Comparison of ENCODE assay signal across 8 cellular contexts in genomic region chr14:31207287-31207745, GRCh38. TPM values are rescaled to one million over a fixed set of nuclear protein-coding genes. Genes with fewer than 3 reads are reported as not detected.
DNase-seq lines count a peak whose midpoint lies in the region; ATAC-seq, FAIRE-seq and TF ChIP-seq lines count a peak whose summit lies in the region.

No MANE protein-coding gene starts in this region.

- no peaks in the 10 kb centered on the region for H3K27me3 ChIP-seq in liver (ENCODE audit: control insufficient read depth in 4 of 4, insufficient read depth in 4 of 4, low read length in 3 of 4)
- H3K27me3 ChIP-seq in tibial artery = no peaks in the 10 kb centered on the region

- DNase-seq in Calu3 = no peak
- peak; percentile 49 for DNase-seq in LNCaP clone FGC (ENCODE audit: low read depth)
- DNase-seq in brain pericyte (ENCODE audit: low read depth, low spot score) = peak; percentile 33
- peak in 1 of 2 donors; percentile 88 for DNase-seq in tibial artery
- no peak for DNase-seq in SHP77 treated with DMSO at 0.1 percent for 48 hours (lab: John Stamatoyannopoulos, UW)
- no peak for DNase-seq in GM12892 (ENCODE audit: insufficient read length)

- peak overlapping the region; percentile 96 for H3K27ac Mint-ChIP-seq in Calu3 (ENCODE audit: unreplicated experiment)

- peak overlapping the region; percentile 81 for H3K4me3 Mint-ChIP-seq in Calu3 (ENCODE audit: low read depth, unreplicated experiment)

- H3K9me3 ChIP-seq in liver (ENCODE audit: control insufficient read depth in 4 of 4, low read length in 3 of 4) = no peaks in the 10 kb centered on the region
- no peaks in the 10 kb centered on the region for H3K9me3 ChIP-seq in tibial artery

- CTCF ChIA-PET in Calu3 (lab: Charles Lee) = interaction anchor here (0.6 to 2.2 kb wide), 7 partner anchors 13 to 223 kb away, joined by 3 to 10 read pairs (median 3); no protein-coding TSS in a partner anchor

- BruUV-seq in Calu3 (replicated peaks; lab: Mats Ljungman, UMichigan) = TSS peak; percentile 5

- H3K27me3 Mint-ChIP-seq in Calu3 (ENCODE audit: unreplicated experiment) = no peaks in the 10 kb centered on the region

- H3K9me3 Mint-ChIP-seq in Calu3 (ENCODE audit: low read depth, unreplicated experiment) = no peaks in the 10 kb centered on the region

- TF ChIP-seq CTCF in Calu3 (IDR thresholded peaks at IDR 0.05; ENCODE audit: unreplicated experiment) (no peak), LNCaP clone FGC (IDR thresholded peaks at IDR 0.05; ENCODE audit: control insufficient read depth, extremely low read depth, insufficient read depth) (no peak), liver (IDR thresholded peaks at IDR 0.05; ENCODE audit: low read depth, low read length, missing input control) (no peak), tibial artery (IDR thresholded peaks at IDR 0.05) (no peak)

- no peak for TF ChIP-seq POLR2A in GM12892 (IDR thresholded peaks at IDR 0.05; ENCODE audit: low read depth, low read length)

- H3K27ac ChIP-seq in liver (ENCODE audit: low read depth in 1 of 2, low read length in 2 of 2) (peak overlapping the region; percentile 91 to 100), tibial artery (peak overlapping the region; percentile 98 to 100)

- WGBS in liver = under 1% methylated on average over 59 of the region's 59 CpGs

- ATAC-seq in GM21528 (IDR thresholded peaks at IDR 0.05; ENCODE audit: low FRiP score, unreplicated experiment) = peak; percentile 48

- no peak for FAIRE-seq in GM12892 (lab: Jason Lieb, UNC)

- H3K4me1 ChIP-seq in liver (ENCODE audit: control insufficient read depth in 4 of 4, insufficient read depth in 4 of 4, low read length in 3 of 4) (peaks cover 0 to 21% (median 4%) of the 10 kb centered on the region in 4 donors), tibial artery (peaks cover 0 to 44% (median 14%) of the 10 kb centered on the region in 4 donors)

- no peak for TF ChIP-seq RAD21 in liver (IDR thresholded peaks at IDR 0.05)

- H3K36me3 ChIP-seq in liver (ENCODE audit: control insufficient read depth in 4 of 4, insufficient read depth in 3 of 4, low read depth in 1 of 4, low read length in 3 of 4) (peaks cover under 1 to 7% (median 2%) of the 10 kb centered on the region in 4 donors), tibial artery (peaks cover 0 to 13% (median 4%) of the 10 kb centered on the region in 3 donors)

- H3K36me3 Mint-ChIP-seq in Calu3 (ENCODE audit: insufficient read depth, unreplicated experiment) = peaks cover 53% of the 10 kb centered on the region

- H3K9ac ChIP-seq in liver (ENCODE audit: low read depth in 1 of 2, low read length in 2 of 2) = peak overlapping the region; percentile 97 to 100

- intact Hi-C loops in Calu3 (cut with micrococcal nuclease; ENCODE audit: unreplicated experiment) = loop anchor here (5.0 to 10.0 kb wide), 2 partner anchors 117 to 150 kb away; no protein-coding TSS in a partner anchor
- intact Hi-C loops in tibial artery (cut with DNase I; ENCODE audit: low total_unique reads) = loop anchor here (2.0 to 10.0 kb wide), 2 partner anchors 41 to 147 kb away; no protein-coding TSS in a partner anchor

- peaks cover 18% of the 10 kb centered on the region for H3K4me1 Mint-ChIP-seq in Calu3 (ENCODE audit: low read depth, unreplicated experiment)

- H3K4me3 ChIP-seq in LNCaP clone FGC (ENCODE audit: low read depth, low read length) (peak overlapping the region; percentile 85), liver (ENCODE audit: low read depth in 1 of 3, low read length in 3 of 3) (peak overlapping the region; percentile 65 to 83 (median 69)), tibial artery (peak overlapping the region; percentile 78 to 90)

TF ChIP-seq in liver, 16 proteins besides CTCF, POLR2A, EP300 and RAD21:
- TF ChIP-seq EGR1 (IDR thresholded peaks at IDR 0.05; ENCODE audit: low read depth in 2 of 2) (no peak), ZBTB33 (IDR thresholded peaks at IDR 0.05) (no peak), GABPA (IDR thresholded peaks at IDR 0.05 in 1 of 2, conservative IDR thresholded peaks at IDR 0.05 in 1 of 2) (no peak), YY1 (IDR thresholded peaks at IDR 0.05) (no peak), FOXA2 (IDR thresholded peaks at IDR 0.05) (no peak), TAF1 (conservative IDR thresholded peaks at IDR 0.05) (no peak), HNF4A (conservative IDR thresholded peaks at IDR 0.05) (no peak), REST (IDR thresholded peaks at IDR 0.05) (no peak), RXRA (IDR thresholded peaks at IDR 0.05) (no peak), MAX (IDR thresholded peaks at IDR 0.05) (no peak), FOXA1 (IDR thresholded peaks at IDR 0.05) (no peak), NR2F2 (IDR thresholded peaks at IDR 0.05) (no peak)

RNA-seq across cellular contexts. Expression of gene HECTD1, which starts 0.3 kb away (rescaled TPM):
- total RNA-seq in Calu3 (2022) (98.6 and 105 TPM in 2 replicates), liver (100 to 1,000 TPM; 186 to 256 TPM)
- polyA plus RNA-seq in liver = 10 to 100 TPM; 46.8 to 49.3 TPM
- 50.8 TPM for polyA plus RNA-seq in GM12892 (2012; ENCODE audit: missing spikeins)

Comparison
In these comparisons a context has a peak if more than half of its experiments do, and no peak if none do; other contexts are left out.
1. DNase-seq: peak in LNCaP clone FGC (single experiment) and brain pericyte (single experiment); none in Calu3 (single experiment), SHP77 treated with DMSO at 0.1 percent for 48 hours (single experiment) and GM12892 (single experiment).
2. Peak in every context shown above with its lines, with median percentiles within 50 percentile points of each other: H3K4me3 ChIP-seq.